ENCODE assay signal across 23 cellular contexts in the genomic region with DNA sequence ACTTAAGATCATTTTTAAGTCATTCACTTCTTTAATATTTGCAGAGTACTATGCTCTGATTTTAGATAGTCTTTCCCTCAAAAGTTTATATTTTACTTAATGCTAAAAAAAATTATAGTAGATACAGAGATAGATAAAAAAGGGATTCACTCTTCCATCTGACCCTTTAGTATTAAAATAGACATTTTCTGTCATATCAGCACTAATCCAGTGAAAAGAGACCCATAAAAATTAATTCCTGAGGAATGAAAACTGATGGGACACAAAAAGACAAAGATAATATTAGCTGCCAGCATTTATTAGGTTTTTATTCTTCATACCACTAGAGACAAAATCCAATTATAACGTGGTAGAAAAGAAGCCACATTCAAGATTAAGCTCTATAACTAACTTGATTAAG. TPM values are rescaled to one million over a fixed set of nuclear protein-coding genes. Genes with fewer than 3 reads are reported as not detected.
DNase-seq lines count a peak whose midpoint lies in the region; ATAC-seq, FAIRE-seq and TF ChIP-seq lines count a peak whose summit lies in the region.
"Had no signal": no experiment of that assay in that cellular context is flagged by ENCODE, and none has a peak within 500 bp of the region (broad histone marks: within the 10 kb centered on the region; RNA-seq: fewer than 3 reads in every experiment).

No MANE protein-coding gene starts in this region.

- no peaks in the 10 kb centered on the region for H3K27me3 Mint-ChIP-seq in mesothelial cell of epicardium (ENCODE audit: low read depth)
- no peaks in the 10 kb centered on the region for H3K27me3 Mint-ChIP-seq in CD4-positive, alpha-beta T cell
- H3K27me3 Mint-ChIP-seq: CD4-positive, alpha-beta memory T cell had no signal

- POLR2A ChIA-PET in A549 (lab: Yijun Ruan, JAX) (no interaction called here), A673 (lab: Charles Lee; ENCODE audit: low non-redundant PET) (no interaction called here)
- POLR2A ChIA-PET in CD4-positive, alpha-beta T cell (lab: Charles Lee), result no interaction called here

- no TSS peak for BruUV-seq in A673 (replicated peaks; lab: Mats Ljungman, UMichigan)

- TF ChIP-seq RAD21 in A549 (conservative IDR thresholded peaks at IDR 0.05 in 1 of 2, IDR thresholded peaks at IDR 0.05 in 1 of 2), result no peak

- TF ChIP-seq POLR2A in A549 (IDR thresholded peaks at IDR 0.05; ENCODE audit: low read length), result no peak

- peaks cover 25% of the 10 kb centered on the region for H3K36me3 Mint-ChIP-seq in mesothelial cell of epicardium
- peaks cover 69% of the 10 kb centered on the region for H3K36me3 Mint-ChIP-seq in CD4-positive, alpha-beta T cell (ENCODE audit: low read depth)

- H3K4me3 ChIP-seq in A549 (no peak overlapping the region), A673 (ENCODE audit: low read depth, low read length, poor library complexity, severe bottlenecking) (no peak overlapping the region), SK-N-MC (no peak overlapping the region)
- H3K4me3 ChIP-seq: BLaER1 treated with 17β-estradiol and CSF1 and Interleukin-3, amounts not matched to agents 10 nM and 100 nM; GM12878; HAP-1 had no signal

- H3K4me3 Mint-ChIP-seq in mesothelial cell of epicardium, result no peak overlapping the region
- no peak overlapping the region for H3K4me3 Mint-ChIP-seq in CD4-positive, alpha-beta T cell
- H3K4me3 Mint-ChIP-seq: CD14-positive monocyte; CD4-positive, alpha-beta memory T cell; HFFc6 had no signal

- CTCF ChIA-PET in A549 (lab: Yijun Ruan, JAX) (interaction anchor here (1.0 to 1.1 kb wide), 2 partner anchors 10 to 34 kb away, joined by 3 read pairs; no protein-coding TSS in a partner anchor), A673 (lab: Charles Lee) (no interaction called here)
- CTCF ChIA-PET in CD4-positive, alpha-beta T cell (lab: Charles Lee), result no interaction called here

- H3K27ac Mint-ChIP-seq in mesothelial cell of epicardium, result peak overlapping the region; percentile 75
- no peak overlapping the region for H3K27ac Mint-ChIP-seq in CD4-positive, alpha-beta T cell
- H3K27ac Mint-ChIP-seq: CD4-positive, alpha-beta memory T cell; HFFc6 had no signal

- 93% methylated on average over 1 of the region's 1 CpG for WGBS in A549 (ENCODE audit: missing lambda C conversion rate)

- H3K9me3 ChIP-seq in A549, result no peaks in the 10 kb centered on the region
- no peaks in the 10 kb centered on the region for H3K9me3 ChIP-seq in A673 (ENCODE audit: low read depth, low read length, poor library complexity, severe bottlenecking)
- H3K9me3 ChIP-seq in SK-N-MC (ENCODE audit: low read depth, low read length), result no peaks in the 10 kb centered on the region
- H3K9me3 ChIP-seq in CD4-positive, alpha-beta T cell (ENCODE audit: control insufficient read depth, low read length), result no peaks in the 10 kb centered on the region
- H3K9me3 ChIP-seq: BE2C; BLaER1 treated with 17β-estradiol and CSF1 and Interleukin-3, amounts not matched to agents 10 nM and 100 nM; HAP-1 had no signal

- no peaks in the 10 kb centered on the region for H3K4me1 ChIP-seq in A549
- peaks cover 10% of the 10 kb centered on the region for H3K4me1 ChIP-seq in A673 (ENCODE audit: insufficient read depth, low read length, poor library complexity, severe bottlenecking)
- H3K4me1 ChIP-seq: BE2C; BLaER1 treated with 17β-estradiol and CSF1 and Interleukin-3, amounts not matched to agents 10 nM and 100 nM had no signal

- no peaks in the 10 kb centered on the region for H3K27me3 ChIP-seq in A673 (replicated peaks; ENCODE audit: insufficient read depth, low read depth, low read length, poor library complexity)
- no peaks in the 10 kb centered on the region for H3K27me3 ChIP-seq in CD4-positive, alpha-beta T cell (ENCODE audit: control insufficient read depth, insufficient read depth, low read length)
- H3K27me3 ChIP-seq: BE2C; BLaER1 treated with 17β-estradiol and CSF1 and Interleukin-3, amounts not matched to agents 10 nM and 100 nM had no signal

- ATAC-seq in A549, result no peak
- ATAC-seq in CD4-positive, alpha-beta T cell (ENCODE audit: poor library complexity), result no peak
- ATAC-seq: GM12878 had no signal

- no peaks in the 10 kb centered on the region for H3K9me3 Mint-ChIP-seq in mesothelial cell of epicardium
- no peaks in the 10 kb centered on the region for H3K9me3 Mint-ChIP-seq in CD4-positive, alpha-beta T cell
- H3K9me3 Mint-ChIP-seq: CD14-positive monocyte; CD4-positive, alpha-beta memory T cell; HFFc6 had no signal

- no peak for FAIRE-seq in A549 (lab: Jason Lieb, UNC)
- FAIRE-seq: GM18507, H54 had no signal

- no peak for DNase-seq in A549 (ENCODE audit: low read depth in 1 of 2, low spot score in 1 of 2)
- peak; percentile 4 for DNase-seq in A673 (ENCODE audit: low spot score)
- DNase-seq in SK-N-MC (ENCODE audit: low read depth, low spot score), result no peak
- DNase-seq in mesothelial cell of epicardium (ENCODE audit: low spot score in 2 of 2, unreplicated experiment in 2 of 2), result no peak
- DNase-seq in CD4-positive, alpha-beta T cell, result no peak
- no peak for DNase-seq in GM13977 (ENCODE audit: low spot score)
- DNase-seq: ACHN; AML-193; BE2C; CD4-positive, alpha-beta memory T cell; COR-L47; DMS153; DMS79; EL; GDM1; GOT3; HFFc6 had no signal

- intact Hi-C loops in A673 (cut with micrococcal nuclease; ENCODE audit: unreplicated experiment), result no loop called here
- intact Hi-C loops in CD4-positive, alpha-beta T cell (cut with DNase I, micrococcal nuclease), result no loop called here

- TF ChIP-seq CTCF in A549 (IDR thresholded peaks at IDR 0.05) (no peak), A673 (conservative IDR thresholded peaks at IDR 0.05; ENCODE audit: low read depth, low read length) (no peak), mesothelial cell of epicardium (IDR thresholded peaks at IDR 0.05; ENCODE audit: unreplicated experiment) (no peak), GM13977 (IDR thresholded peaks at IDR 0.05; ENCODE audit: extremely low read depth, insufficient read depth, missing control alignments) (no peak)
- TF ChIP-seq CTCF in CD4-positive, alpha-beta T cell (IDR thresholded peaks at IDR 0.05), result no peak

- TF ChIP-seq EP300 in A549 (IDR thresholded peaks at IDR 0.05), result no peak

- in situ Hi-C loops in GM13977 (cut with MboI; ENCODE audit: low pct_unique_long_range_greater_than_20kb, low sequenced_read_pairs, unreplicated experiment), result no loop called here

- no peaks in the 10 kb centered on the region for H3K4me1 Mint-ChIP-seq in mesothelial cell of epicardium
- H3K4me1 Mint-ChIP-seq in CD4-positive, alpha-beta T cell (ENCODE audit: low read depth), result no peaks in the 10 kb centered on the region
- H3K4me1 Mint-ChIP-seq: CD14-positive monocyte had no signal

- H3K27ac ChIP-seq in A549, result no peak overlapping the region
- H3K27ac ChIP-seq in A673 (ENCODE audit: low read depth, low read length, poor library complexity, severe bottlenecking), result no peak overlapping the region
- H3K27ac ChIP-seq in SK-N-MC, result peak overlapping the region; percentile 32; the same call in 1 of the 2 replicates
- H3K27ac ChIP-seq in CD4-positive, alpha-beta T cell (ENCODE audit: low read depth, low read length), result no peak overlapping the region
- H3K27ac ChIP-seq: BLaER1 treated with 17β-estradiol and CSF1 and Interleukin-3, amounts not matched to agents 10 nM and 100 nM had no signal

- H3K36me3 ChIP-seq in A673 (ENCODE audit: insufficient read depth, low read length, poor library complexity, severe bottlenecking), result peaks cover 3% of the 10 kb centered on the region
- H3K36me3 ChIP-seq in SK-N-MC (ENCODE audit: insufficient read depth, low read length), result peaks cover 11% of the 10 kb centered on the region
- H3K36me3 ChIP-seq: BE2C had no signal

- H3K9ac ChIP-seq in SK-N-MC (ENCODE audit: insufficient read length), result no peak overlapping the region
- H3K9ac ChIP-seq: BLaER1 treated with 17β-estradiol and CSF1 and Interleukin-3, amounts not matched to agents 10 nM and 100 nM had no signal

- H3K4me2 ChIP-seq in A549, result no peak overlapping the region
- H3K4me2 ChIP-seq: BLaER1 treated with 17β-estradiol and CSF1 and Interleukin-3, amounts not matched to agents 10 nM and 100 nM had no signal

TF ChIP-seq in A549, 52 proteins besides CTCF, POLR2A, EP300 and RAD21:
- TF ChIP-seq HOXB13 (CRISPR knock-in tag; IDR thresholded peaks at IDR 0.05; ENCODE audit: low read depth) (no peak), EHMT2 (IDR thresholded peaks at IDR 0.05; ENCODE audit: low read depth) (no peak), MAFK (IDR thresholded peaks at IDR 0.05; ENCODE audit: partially characterized antibody) (peak; percentile 85), TFCP2L1 (CRISPR knock-in tag; IDR thresholded peaks at IDR 0.05) (no peak), HOXA7 (CRISPR knock-in tag; IDR thresholded peaks at IDR 0.05) (no peak), RARB (CRISPR knock-in tag; IDR thresholded peaks at IDR 0.05) (no peak), CHD2 (IDR thresholded peaks at IDR 0.05; ENCODE audit: low read length, partially characterized antibody) (no peak), TP53 (CRISPR knock-in tag; IDR thresholded peaks at IDR 0.05) (no peak)
- TF ChIP-seq, protein P1, sequence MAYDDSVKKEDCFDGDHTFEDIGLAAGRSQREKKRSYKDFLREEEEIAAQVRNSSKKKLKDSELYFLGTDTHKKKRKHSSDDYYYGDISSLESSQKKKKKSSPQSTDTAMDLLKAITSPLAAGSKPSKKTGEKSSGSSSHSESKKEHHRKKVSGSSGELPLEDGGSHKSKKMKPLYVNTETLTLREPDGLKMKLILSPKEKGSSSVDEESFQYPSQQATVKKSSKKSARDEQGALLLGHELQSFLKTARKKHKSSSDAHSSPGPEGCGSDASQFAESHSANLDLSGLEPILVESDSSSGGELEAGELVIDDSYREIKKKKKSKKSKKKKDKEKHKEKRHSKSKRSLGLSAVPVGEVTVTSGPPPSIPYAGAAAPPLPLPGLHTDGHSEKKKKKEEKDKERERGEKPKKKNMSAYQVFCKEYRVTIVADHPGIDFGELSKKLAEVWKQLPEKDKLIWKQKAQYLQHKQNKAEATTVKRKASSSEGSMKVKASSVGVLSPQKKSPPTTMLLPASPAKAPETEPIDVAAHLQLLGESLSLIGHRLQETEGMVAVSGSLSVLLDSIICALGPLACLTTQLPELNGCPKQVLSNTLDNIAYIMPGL (CRISPR knock-in tag; IDR thresholded peaks at IDR 0.05; ENCODE audit: borderline replicate concordance), result no peak

RNA-seq across cellular contexts. Expression of gene SOS2, which starts 45.3 kb away (rescaled TPM):
- polyA plus RNA-seq in A549 (2011; rRNA removed), result 21.4 and 23.0 TPM in 2 replicates
- 3.4 and 4.4 TPM in 2 replicates for polyA plus RNA-seq in A549 (2012; cell fraction: cytosol; rRNA removed)
- polyA plus RNA-seq in A549 (2012; cell fraction: nucleus; rRNA removed), result 2.2 and 3.4 TPM in 2 replicates
- polyA plus RNA-seq in A549 (2017; fragmentation: RNase III; extraction: RNeasy Plus Mini Kit Qiagen cat#74134 plus additional on column Dnase treatment), result 9.2 to 10.1 TPM (median 9.6 TPM) in 3 replicates
- polyA minus RNA-seq in A549 (2011; rRNA and poly(A)+ RNA removed), result 10.6 and 14.9 TPM in 2 replicates
- total RNA-seq in A673 (2021), result 20.3 and 22.9 TPM in 2 replicates
- total RNA-seq in mesothelial cell of epicardium, result 43.6 to 47.0 TPM (median 45.7 TPM) in 3 replicates
- total RNA-seq in CD4-positive, alpha-beta T cell, result 10 to 100 TPM; 53.8 to 56.7 TPM
